ENCODE assay signal across 1 cellular context in genomic region chr12:2492166-2492705, GRCh38.
TF ChIP-seq lines count a peak whose summit lies in the region.

No MANE protein-coding gene starts in this region.

TF ChIP-seq in HepG2, 621 proteins besides CTCF, POLR2A, EP300 and RAD21 (continued from another document):
- TF ChIP-seq MYPOP (CRISPR knock-in tag; IDR thresholded peaks at IDR 0.05) = no peak
- no peak for TF ChIP-seq ZKSCAN1 (IDR thresholded peaks at IDR 0.05; ENCODE audit: low read length)
- TF ChIP-seq, protein P1, sequence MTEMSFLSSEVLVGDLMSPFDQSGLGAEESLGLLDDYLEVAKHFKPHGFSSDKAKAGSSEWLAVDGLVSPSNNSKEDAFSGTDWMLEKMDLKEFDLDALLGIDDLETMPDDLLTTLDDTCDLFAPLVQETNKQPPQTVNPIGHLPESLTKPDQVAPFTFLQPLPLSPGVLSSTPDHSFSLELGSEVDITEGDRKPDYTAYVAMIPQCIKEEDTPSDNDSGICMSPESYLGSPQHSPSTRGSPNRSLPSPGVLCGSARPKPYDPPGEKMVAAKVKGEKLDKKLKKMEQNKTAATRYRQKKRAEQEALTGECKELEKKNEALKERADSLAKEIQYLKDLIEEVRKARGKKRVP (CRISPR knock-in tag; IDR thresholded peaks at IDR 0.05) = no peak
- TF ChIP-seq ZNF724P (CRISPR knock-in tag; IDR thresholded peaks at IDR 0.05; ENCODE audit: borderline replicate concordance) = no peak
